In genomic region chr9:68507098-68507795, GRCh38 we compare ENCODE assay signal across 10 cellular contexts. TPM values are rescaled to one million over a fixed set of nuclear protein-coding genes. Genes with fewer than 3 reads are reported as not detected.
DNase-seq lines count a peak whose midpoint lies in the region; ATAC-seq and TF ChIP-seq lines count a peak whose summit lies in the region.
"Had no signal": no experiment of that assay in that cellular context is flagged by ENCODE, and none has a peak within 500 bp of the region (broad histone marks: within the 10 kb centered on the region; RNA-seq: fewer than 3 reads in every experiment).

No MANE protein-coding gene starts in this region.

- H3K79me2 ChIP-seq in OCI-LY7 (ENCODE audit: insufficient read depth, low read depth, low read length) = no peaks in the 10 kb centered on the region

- no peaks in the 10 kb centered on the region for H3K36me3 Mint-ChIP-seq in progenitor cell of endocrine pancreas (ENCODE audit: insufficient read depth)
- no peaks in the 10 kb centered on the region for H3K36me3 Mint-ChIP-seq in activated CD4-positive, alpha-beta memory T cell treated with anti-CD3 and anti-CD28 coated beads for 36 hours
- H3K36me3 Mint-ChIP-seq in CD8-positive, alpha-beta T cell = no peaks in the 10 kb centered on the region

- peaks cover 2% of the 10 kb centered on the region for H3K4me1 Mint-ChIP-seq in progenitor cell of endocrine pancreas (ENCODE audit: low read depth)
- no peaks in the 10 kb centered on the region for H3K4me1 Mint-ChIP-seq in activated CD4-positive, alpha-beta memory T cell treated with anti-CD3 and anti-CD28 coated beads for 36 hours (ENCODE audit: low read depth)
- H3K4me1 Mint-ChIP-seq in CD8-positive, alpha-beta T cell (ENCODE audit: low read depth) = no peaks in the 10 kb centered on the region

- peak; percentile 31 for DNase-seq in GM13977 (ENCODE audit: low spot score)
- peak; percentile 26 for DNase-seq in OCI-LY7 (ENCODE audit: low spot score)
- peak; percentile 53 for DNase-seq in fibroblast of the aortic adventitia (ENCODE audit: low read depth)
- DNase-seq in progenitor cell of endocrine pancreas (ENCODE audit: low spot score, unreplicated experiment) = no peak
- no peak for DNase-seq in activated CD4-positive, alpha-beta memory T cell treated with anti-CD3 and anti-CD28 coated beads for 36 hours
- DNase-seq in CD8-positive, alpha-beta T cell = no peak

- no peaks in the 10 kb centered on the region for H3K4me1 ChIP-seq in OCI-LY7 (ENCODE audit: insufficient read depth, low read length, poor library complexity, severe bottlenecking)
- H3K4me1 ChIP-seq in CD8-positive, alpha-beta T cell (ENCODE audit: insufficient read depth, low read length) = no peaks in the 10 kb centered on the region

- H3K27ac ChIP-seq in OCI-LY7 (ENCODE audit: low read depth, low read length, poor library complexity, severe bottlenecking) = no peak overlapping the region
- H3K27ac ChIP-seq in CD8-positive, alpha-beta T cell (ENCODE audit: low read depth, low read length) = no peak overlapping the region

- H3K4me2 ChIP-seq in OCI-LY7 (ENCODE audit: low read length) = no peak overlapping the region

- POLR2A ChIA-PET in OCI-LY7 (lab: Charles Lee) = interaction anchor here (0.9 to 1.3 kb wide), 2 partner anchors 27 to 90 kb away, joined by 3 read pairs; no protein-coding TSS in a partner anchor
- POLR2A ChIA-PET in activated CD4-positive, alpha-beta memory T cell treated with anti-CD3 and anti-CD28 coated beads for 36 hours (lab: Charles Lee) = no interaction called here
- POLR2A ChIA-PET in CD8-positive, alpha-beta T cell (lab: Charles Lee) = no interaction called here

- H3K27me3 ChIP-seq in CD8-positive, alpha-beta T cell (ENCODE audit: insufficient read depth, low read length) = peaks cover 3% of the 10 kb centered on the region

- ATAC-seq in GM18502 (IDR thresholded peaks at IDR 0.05; ENCODE audit: poor library complexity, unreplicated experiment) (no peak), HG02852 (IDR thresholded peaks at IDR 0.05; ENCODE audit: unreplicated experiment) (no peak)
- ATAC-seq in CD8-positive, alpha-beta T cell = no peak

- no peaks in the 10 kb centered on the region for H3K9me2 ChIP-seq in OCI-LY7 (ENCODE audit: insufficient read depth, low read length)

- intact Hi-C loops in OCI-LY7 (cut with micrococcal nuclease; ENCODE audit: unreplicated experiment) = loop anchor here (5.0 to 10.0 kb wide), 2 partner anchors 52 to 90 kb away; no protein-coding TSS in a partner anchor
- intact Hi-C loops in activated CD4-positive, alpha-beta memory T cell treated with anti-CD3 and anti-CD28 coated beads for 36 hours (cut with micrococcal nuclease) = no loop called here
- intact Hi-C loops in CD8-positive, alpha-beta T cell (cut with DNase I, micrococcal nuclease) = no loop called here

- no peaks in the 10 kb centered on the region for H4K20me1 ChIP-seq in OCI-LY7 (ENCODE audit: insufficient read depth, low read length)

- no peak overlapping the region for H3K27ac Mint-ChIP-seq in progenitor cell of endocrine pancreas
- H3K27ac Mint-ChIP-seq in activated CD4-positive, alpha-beta memory T cell treated with anti-CD3 and anti-CD28 coated beads for 36 hours = no peak overlapping the region
- H3K27ac Mint-ChIP-seq in CD8-positive, alpha-beta T cell = no peak overlapping the region

- H3K9me3 ChIP-seq in OCI-LY7 (ENCODE audit: low read length) = no peaks in the 10 kb centered on the region
- H3K9me3 ChIP-seq in CD8-positive, alpha-beta T cell (ENCODE audit: low read length) = no peaks in the 10 kb centered on the region

- TF ChIP-seq CTCF in GM13977 (IDR thresholded peaks at IDR 0.05; ENCODE audit: extremely low read depth, insufficient read depth, missing control alignments) (peak; percentile 54), OCI-LY7 (conservative IDR thresholded peaks at IDR 0.05; ENCODE audit: low read length) (peak; percentile 81), fibroblast of the aortic adventitia (IDR thresholded peaks at IDR 0.05; ENCODE audit: insufficient read depth, low read length) (peak; percentile 63), progenitor cell of endocrine pancreas (IDR thresholded peaks at IDR 0.05; ENCODE audit: unreplicated experiment) (peak; percentile 72)
- TF ChIP-seq CTCF in CD8-positive, alpha-beta T cell (IDR thresholded peaks at IDR 0.05) = no peak

- no peak overlapping the region for H3K4me3 ChIP-seq in OCI-LY7 (ENCODE audit: low read depth, low read length, poor library complexity, severe bottlenecking)
- no peak overlapping the region for H3K4me3 ChIP-seq in fibroblast of the aortic adventitia (ENCODE audit: low read depth, low read length)
- H3K4me3 ChIP-seq in CD8-positive, alpha-beta T cell (ENCODE audit: low read depth, low read length) = no peak overlapping the region

- no peaks in the 10 kb centered on the region for H3K9me3 Mint-ChIP-seq in progenitor cell of endocrine pancreas (ENCODE audit: low read depth)
- H3K9me3 Mint-ChIP-seq in activated CD4-positive, alpha-beta memory T cell treated with anti-CD3 and anti-CD28 coated beads for 36 hours = no peaks in the 10 kb centered on the region
- H3K9me3 Mint-ChIP-seq in CD8-positive, alpha-beta T cell = no peaks in the 10 kb centered on the region

- no peak overlapping the region for H2AFZ ChIP-seq in OCI-LY7 (ENCODE audit: low read length)

- no peaks in the 10 kb centered on the region for H3K36me3 ChIP-seq in OCI-LY7 (ENCODE audit: insufficient read depth, low read length)
- H3K36me3 ChIP-seq in CD8-positive, alpha-beta T cell (ENCODE audit: insufficient read depth, low read length) = no peaks in the 10 kb centered on the region

- no TSS peak for BruUV-seq in OCI-LY7 (replicated peaks; lab: Mats Ljungman, UMichigan)

- no peak overlapping the region for H3K4me3 Mint-ChIP-seq in progenitor cell of endocrine pancreas (ENCODE audit: low read depth)
- no peak overlapping the region for H3K4me3 Mint-ChIP-seq in activated CD4-positive, alpha-beta memory T cell treated with anti-CD3 and anti-CD28 coated beads for 36 hours
- H3K4me3 Mint-ChIP-seq in CD8-positive, alpha-beta T cell = no peak overlapping the region

- H3K27me3 Mint-ChIP-seq in progenitor cell of endocrine pancreas = peaks cover 6% of the 10 kb centered on the region
- peaks cover 5% of the 10 kb centered on the region for H3K27me3 Mint-ChIP-seq in activated CD4-positive, alpha-beta memory T cell treated with anti-CD3 and anti-CD28 coated beads for 36 hours
- peaks cover 6% of the 10 kb centered on the region for H3K27me3 Mint-ChIP-seq in CD8-positive, alpha-beta T cell (ENCODE audit: low read depth)

- CTCF ChIA-PET in OCI-LY7 (lab: Charles Lee; ENCODE audit: unreplicated experiment) = no interaction called here
- CTCF ChIA-PET in activated CD4-positive, alpha-beta memory T cell treated with anti-CD3 and anti-CD28 coated beads for 36 hours (lab: Charles Lee) = interaction anchor here (0.8 kb wide), 1 partner anchor 179 kb away, joined by 3 read pairs; no protein-coding TSS in a partner anchor
- CTCF ChIA-PET in CD8-positive, alpha-beta T cell (lab: Charles Lee) = interaction anchor here (1.0 to 1.6 kb wide), 2 partner anchors 18 to 44 kb away, joined by 3 to 4 read pairs; no protein-coding TSS in a partner anchor

- in situ Hi-C loops in GM13977 (cut with MboI; ENCODE audit: low pct_unique_long_range_greater_than_20kb, low sequenced_read_pairs, unreplicated experiment) = no loop called here

RNA-seq across cellular contexts. Expression of gene TMEM252, which starts 33.4 kb away (rescaled TPM):
- not detected in 2 replicates for total RNA-seq in OCI-LY7 (2014; rRNA removed; shearing (Covaris generic))
- total RNA-seq in OCI-LY7 (2022) (not detected in 2 replicates), fibroblast of the aortic adventitia (ENCODE audit: low replicate concordance) (not detected in 2 replicates), progenitor cell of endocrine pancreas (not detected in 2 replicates)
- total RNA-seq in activated CD4-positive, alpha-beta memory T cell treated with anti-CD3 and anti-CD28 coated beads for 36 hours = not detected
- total RNA-seq in CD8-positive, alpha-beta T cell = not detected
- total RNA-seq: skeletal muscle tissue; T-helper 2 cell treated with Interferon-gamma antibody and Interleukin-4, amounts not matched to agents 100 ng/mL and 5 ng/mL, for 36 hours had no signal

Comparison
In these comparisons a context has a peak if more than half of its experiments do, and no peak if none do; other contexts are left out.
1. DNase-seq: peak in GM13977 (single experiment), OCI-LY7 (single experiment) and fibroblast of the aortic adventitia (single experiment); none in progenitor cell of endocrine pancreas (single experiment), activated CD4-positive, alpha-beta memory T cell treated with anti-CD3 and anti-CD28 coated beads for 36 hours (single experiment) and CD8-positive, alpha-beta T cell (0 of 7).